Comparison of ENCODE assay signal across 17 cellular contexts in the genomic region with DNA sequence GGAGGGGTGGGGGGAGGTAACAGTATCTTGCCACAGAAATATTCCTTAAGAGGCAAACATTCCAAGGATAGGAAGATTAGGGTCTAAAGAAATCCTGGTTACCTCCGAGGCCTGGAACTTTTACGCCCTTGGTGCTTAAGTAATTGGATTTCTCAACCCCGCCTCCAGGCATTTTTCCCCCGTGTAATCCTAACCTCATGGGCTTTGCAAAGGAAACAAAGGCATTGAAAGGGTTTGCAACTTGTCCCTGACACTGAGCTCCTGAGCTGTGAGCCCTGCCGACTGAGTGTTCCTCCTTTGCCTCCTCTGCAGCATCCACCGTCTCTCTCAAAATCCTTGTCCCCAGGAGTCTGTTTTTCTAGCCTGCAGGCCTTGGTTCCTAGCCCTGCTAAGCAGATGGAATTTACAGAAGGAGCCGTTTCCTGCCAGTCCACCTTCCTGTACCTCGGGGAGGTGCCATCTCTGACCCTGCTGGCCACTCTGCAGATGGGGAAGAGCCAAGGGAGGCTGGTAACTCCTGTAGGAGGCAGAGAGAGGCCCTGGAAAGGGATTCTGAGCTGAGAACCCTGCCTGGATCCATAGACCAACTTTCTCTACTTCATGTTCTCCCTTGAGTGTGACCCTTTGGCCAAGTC. TPM values are rescaled to one million over a fixed set of nuclear protein-coding genes. Genes with fewer than 3 reads are reported as not detected.
DNase-seq lines count a peak whose midpoint lies in the region; ATAC-seq and TF ChIP-seq lines count a peak whose summit lies in the region.
"Had no signal": no experiment of that assay in that cellular context is flagged by ENCODE, and none has a peak within 500 bp of the region (broad histone marks: within the 10 kb centered on the region; RNA-seq: fewer than 3 reads in every experiment).

No MANE protein-coding gene starts in this region.

- no peak overlapping the region for H3K23ac ChIP-seq in mesendoderm (ENCODE audit: low read length)

- no peak for ATAC-seq in GM19328 (IDR thresholded peaks at IDR 0.05; ENCODE audit: unreplicated experiment)
- ATAC-seq in GM21529 (IDR thresholded peaks at IDR 0.05; ENCODE audit: unreplicated experiment), result no peak
- no peak for ATAC-seq in naive thymus-derived CD8-positive, alpha-beta T cell
- ATAC-seq: activated T-helper 17 cell treated with anti-CD3 and anti-CD28 coated beads, Interleukin-2, amount 50 U/mL, for 72 hours; effector memory CD8-positive, alpha-beta T cell; Panc1; T-cell had no signal

- H2BK15ac ChIP-seq in mesendoderm (replicated peaks; ENCODE audit: low read depth), result no peak overlapping the region

- DNase-seq in astrocyte of the hippocampus (ENCODE audit: low read depth, low spot score), result peak; percentile 54
- peak; percentile 92 for DNase-seq in mesendoderm
- no peak for DNase-seq in DMS114 treated with DMSO at 0.1 percent for 48 hours (lab: John Stamatoyannopoulos, UW; ENCODE audit: unreplicated experiment)
- no peak for DNase-seq in naive thymus-derived CD8-positive, alpha-beta T cell
- DNase-seq: DMS79 treated with DMSO at 0.1 percent for 48 hours; effector memory CD8-positive, alpha-beta T cell; foreskin keratinocyte; immature natural killer cell; midbrain; T-cell had no signal

- TF ChIP-seq CTCF in HEK293 (tag by site-specific recombination; IDR thresholded peaks at IDR 0.05), result no peak

- peak overlapping the region in 1 of 10 donors; percentile 29 for H3K4me3 Mint-ChIP-seq in naive thymus-derived CD8-positive, alpha-beta T cell
- H3K4me3 Mint-ChIP-seq: activated T-helper 17 cell treated with anti-CD3 and anti-CD28 coated beads, Interleukin-2, amount 50 U/mL, for 72 hours; effector memory CD8-positive, alpha-beta T cell; immature natural killer cell; T-cell had no signal

- no peak overlapping the region for H2AK5ac ChIP-seq in mesendoderm (ENCODE audit: low read length)

- no peak overlapping the region for H3K4me3 ChIP-seq in BLaER1
- no peak overlapping the region for H3K4me3 ChIP-seq in HEK293 (ENCODE audit: low read depth, low read length)
- no peak overlapping the region for H3K4me3 ChIP-seq in mesendoderm (ENCODE audit: low read length)
- H3K4me3 ChIP-seq: tibial nerve had no signal

- peaks cover 60% of the 10 kb centered on the region for H3K4me1 ChIP-seq in BLaER1
- peaks cover 37% of the 10 kb centered on the region for H3K4me1 ChIP-seq in HEK293 (ENCODE audit: control insufficient read depth, insufficient read depth, low read length)
- H3K4me1 ChIP-seq in mesendoderm (ENCODE audit: control insufficient read depth, low read depth, low read length), result peaks cover 36% of the 10 kb centered on the region

- no peaks in the 10 kb centered on the region for H3K27me3 Mint-ChIP-seq in naive thymus-derived CD8-positive, alpha-beta T cell
- H3K27me3 Mint-ChIP-seq: activated T-helper 17 cell treated with anti-CD3 and anti-CD28 coated beads, Interleukin-2, amount 50 U/mL, for 72 hours; effector memory CD8-positive, alpha-beta T cell; T-cell had no signal

- no peaks in the 10 kb centered on the region for H3K9me3 Mint-ChIP-seq in naive thymus-derived CD8-positive, alpha-beta T cell
- H3K9me3 Mint-ChIP-seq: activated T-helper 17 cell treated with anti-CD3 and anti-CD28 coated beads, Interleukin-2, amount 50 U/mL, for 72 hours; effector memory CD8-positive, alpha-beta T cell; immature natural killer cell; T-cell had no signal

- WGBS in mesendoderm (ENCODE audit: extremely low coverage, insufficient coverage, low lambda C conversion rate), result no CpG with 5 or more reads among the region's 8 CpGs

- no peak overlapping the region for H2BK120ac ChIP-seq in mesendoderm (ENCODE audit: low read depth, low read length)

- H3K27ac ChIP-seq in BLaER1 (no peak overlapping the region), HEK293 (ENCODE audit: extremely low read depth, low read depth, low read length) (peak overlapping the region; percentile 30; the same call in 1 of the 2 replicates), mesendoderm (ENCODE audit: low read depth, low read length) (peak overlapping the region; percentile 53)
- H3K27ac ChIP-seq: foreskin keratinocyte, tibial nerve had no signal

- POLR2A ChIA-PET in HEK293 (lab: Yijun Ruan, JAX), result interaction anchor here (0.6 to 1.4 kb wide), 2 partner anchors 9 to 271 kb away, joined by 3 read pairs; no protein-coding TSS in a partner anchor
- POLR2A ChIA-PET in naive thymus-derived CD8-positive, alpha-beta T cell (lab: Charles Lee), result no interaction called here

- H4K5ac ChIP-seq in mesendoderm (ENCODE audit: low read length), result no peak overlapping the region

- H4K20me1 ChIP-seq in BLaER1, result peaks cover 100% of the 10 kb centered on the region

- peak overlapping the region; percentile 71 for H3K56ac ChIP-seq in mesendoderm (ENCODE audit: low read length)

- H3K4me2 ChIP-seq in BLaER1 (0 out of 2 replicates have a peak overlapping the region, but pooled peaks have one; percentile 99), mesendoderm (ENCODE audit: low read length) (no peak overlapping the region)

- no peak overlapping the region for H2BK5ac ChIP-seq in mesendoderm (ENCODE audit: low read length)

- CTCF ChIA-PET in HEK293 (lab: Yijun Ruan, JAX), result interaction anchor here (0.6 to 0.9 kb wide), 3 partner anchors 9 to 349 kb away, joined by 3 to 5 read pairs (median 3); no protein-coding TSS in a partner anchor

- peak overlapping the region; percentile 24 for H3K18ac ChIP-seq in mesendoderm (ENCODE audit: low read length)

- peak overlapping the region in 5 of 10 donors; percentile 21 to 79 (median 57) for H3K27ac Mint-ChIP-seq in naive thymus-derived CD8-positive, alpha-beta T cell
- H3K27ac Mint-ChIP-seq: activated T-helper 17 cell treated with anti-CD3 and anti-CD28 coated beads, Interleukin-2, amount 50 U/mL, for 72 hours had no signal

- no peak overlapping the region for H4K8ac ChIP-seq in mesendoderm (ENCODE audit: low read depth, low read length)

- peaks cover 24 to 66% (median 61%) of the 10 kb centered on the region in 4 donors for H3K4me1 Mint-ChIP-seq in naive thymus-derived CD8-positive, alpha-beta T cell

- H3K36me3 Mint-ChIP-seq in naive thymus-derived CD8-positive, alpha-beta T cell, result peaks cover 0 to 32% (median 0%) of the 10 kb centered on the region in 3 donors

- no peaks in the 10 kb centered on the region for H3K9me3 ChIP-seq in BLaER1
- H3K9me3 ChIP-seq in HEK293 (ENCODE audit: control insufficient read depth, insufficient read depth, low read depth, low read length), result no peaks in the 10 kb centered on the region
- H3K9me3 ChIP-seq: tibial nerve had no signal

- H3K36me3 ChIP-seq in BLaER1, result peaks cover 87% of the 10 kb centered on the region
- peaks cover 0 to 8% of the 10 kb centered on the region in 2 experiments; a peak in 1 of 3 replicates for H3K36me3 ChIP-seq in HEK293 (ENCODE audit: control insufficient read depth in 2 of 2, insufficient read depth in 1 of 2, low read length in 2 of 2)
- H3K36me3 ChIP-seq in mesendoderm (ENCODE audit: control insufficient read depth, insufficient read depth, low read length), result no peaks in the 10 kb centered on the region
- H3K36me3 ChIP-seq: tibial nerve had no signal

- H3K79me2 ChIP-seq in mesendoderm (ENCODE audit: control insufficient read depth, insufficient read depth, low read length), result peaks cover 27% of the 10 kb centered on the region

- H3K27me3 ChIP-seq in BLaER1 (no peaks in the 10 kb centered on the region), mesendoderm (ENCODE audit: insufficient read depth, low read length, poor library complexity) (no peaks in the 10 kb centered on the region)
- H3K27me3 ChIP-seq: foreskin keratinocyte, tibial nerve had no signal

- H3K9ac ChIP-seq in BLaER1 (no peak overlapping the region), mesendoderm (ENCODE audit: low read length) (peak overlapping the region; percentile 29)

- peaks cover 31% of the 10 kb centered on the region for H3K79me1 ChIP-seq in mesendoderm (ENCODE audit: low read length)

- H3K4ac ChIP-seq in mesendoderm (ENCODE audit: low read depth, low read length), result peak overlapping the region; percentile 64

TF ChIP-seq in HEK293, 187 proteins besides CTCF, POLR2A, EP300 and RAD21 (continues in another document):
- TF ChIP-seq, protein P1, sequence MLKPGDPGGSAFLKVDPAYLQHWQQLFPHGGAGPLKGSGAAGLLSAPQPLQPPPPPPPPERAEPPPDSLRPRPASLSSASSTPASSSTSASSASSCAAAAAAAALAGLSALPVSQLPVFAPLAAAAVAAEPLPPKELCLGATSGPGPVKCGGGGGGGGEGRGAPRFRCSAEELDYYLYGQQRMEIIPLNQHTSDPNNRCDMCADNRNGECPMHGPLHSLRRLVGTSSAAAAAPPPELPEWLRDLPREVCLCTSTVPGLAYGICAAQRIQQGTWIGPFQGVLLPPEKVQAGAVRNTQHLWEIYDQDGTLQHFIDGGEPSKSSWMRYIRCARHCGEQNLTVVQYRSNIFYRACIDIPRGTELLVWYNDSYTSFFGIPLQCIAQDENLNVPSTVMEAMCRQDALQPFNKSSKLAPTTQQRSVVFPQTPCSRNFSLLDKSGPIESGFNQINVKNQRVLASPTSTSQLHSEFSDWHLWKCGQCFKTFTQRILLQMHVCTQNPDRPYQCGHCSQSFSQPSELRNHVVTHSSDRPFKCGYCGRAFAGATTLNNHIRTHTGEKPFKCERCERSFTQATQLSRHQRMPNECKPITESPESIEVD (tag by site-specific recombination; IDR thresholded peaks at IDR 0.05), result 0 out of 2 replicates have a peak, but pooled peaks have one; percentile 32

RNA-seq across cellular contexts. Expression of gene TET3, which starts 24.2 kb away (rescaled TPM):
- polyA plus RNA-seq in mesendoderm (2013, experiment 1 of 2), result 7.5 TPM
- polyA plus RNA-seq in mesendoderm (2013, experiment 2 of 2), result 6.9 TPM
- 10 to 100 TPM; 30.1 to 30.5 TPM for total RNA-seq in naive thymus-derived CD8-positive, alpha-beta T cell
- 1 to 10 TPM in 1 of 3 donors, under 1 TPM in 2; 0.46 to 1.0 (median 0.61) TPM for polyA plus RNA-seq in naive thymus-derived CD8-positive, alpha-beta T cell

Comparison
In these comparisons a context has a peak if more than half of its experiments do, and no peak if none do; other contexts are left out.
1. DNase-seq: peak in astrocyte of the hippocampus (single experiment) and mesendoderm (single experiment); none in DMS114 treated with DMSO at 0.1 percent for 48 hours (single experiment) and naive thymus-derived CD8-positive, alpha-beta T cell (0 of 10).